ENCODE assay signal across 13 cellular contexts in the genomic region with DNA sequence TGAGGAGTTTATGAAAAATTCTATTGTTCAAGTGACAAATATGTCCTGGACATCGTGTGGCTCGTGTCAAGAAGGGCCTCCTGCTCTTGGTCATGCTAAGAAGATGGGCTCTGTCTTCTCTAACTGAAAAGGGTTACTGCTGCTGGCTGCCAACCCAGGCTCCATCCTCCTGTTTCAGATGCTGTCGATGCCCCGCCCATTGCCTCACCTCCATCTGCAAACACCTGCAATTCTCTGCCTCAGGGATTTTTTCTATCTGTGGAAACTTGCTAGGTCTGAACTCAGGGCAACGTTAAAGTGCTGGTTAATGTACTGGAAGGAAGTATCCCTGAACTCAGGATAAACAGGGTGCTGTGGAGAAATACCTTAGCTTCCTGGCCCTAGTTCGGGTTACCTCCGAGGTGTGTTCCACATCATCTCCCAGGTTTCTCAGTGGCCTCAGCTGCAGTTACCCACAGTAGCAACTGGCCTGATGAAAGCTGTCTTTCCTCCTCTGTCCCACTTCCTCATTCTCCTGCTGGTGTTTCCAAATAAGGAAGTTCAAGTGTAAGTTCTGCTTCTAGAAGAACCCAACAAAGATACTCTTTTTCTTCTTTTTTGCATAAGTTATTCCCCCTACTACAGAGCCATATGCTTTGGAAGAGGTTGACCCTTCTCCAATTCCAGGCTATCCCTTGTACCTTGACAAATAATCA.
A peak's percentile ranks its signal among the peaks of the same experiment; 100 is the strongest.
DNase-seq lines count a peak whose midpoint lies in the region; ATAC-seq and TF ChIP-seq lines count a peak whose summit lies in the region.
"Had no signal": no experiment of that assay in that cellular context is flagged by ENCODE, and none has a peak within 500 bp of the region (broad histone marks: within the 10 kb centered on the region; RNA-seq: fewer than 3 reads in every experiment).

No MANE protein-coding gene starts in this region.

- CTCF ChIA-PET in PC-3 (lab: Charles Lee) = no interaction called here

- DNase-seq in NOMO-1 treated with DMSO at 0.1 percent for 48 hours (lab: John Stamatoyannopoulos, UW; ENCODE audit: unreplicated experiment) = peak; percentile 92
- DNase-seq in mucosa of descending colon = no peak
- DNase-seq in PC-3 = no peak
- DNase-seq in SW480 (ENCODE audit: low spot score) = no peak
- DNase-seq in osteocyte (ENCODE audit: extremely low spot score, unreplicated experiment) = no peak
- no peak for DNase-seq in activated naive CD8-positive, alpha-beta T cell treated with anti-CD3 and anti-CD28 coated beads for 36 hours
- DNase-seq: activated CD4-positive, alpha-beta T cell treated with anti-CD3 and anti-CD28 coated beads, Interleukin-2, amount 50 U/mL, for 4 hours; NCI-H146; trophoblast cell had no signal

- H3K4me1 ChIP-seq in mucosa of descending colon (ENCODE audit: low read depth) (peaks cover 7% of the 10 kb centered on the region), PC-3 (ENCODE audit: insufficient read depth, low read length) (0 out of 2 replicates have a peak, but pooled peaks cover 5% of the 10 kb centered on the region)

- no peak overlapping the region for H2AFZ ChIP-seq in PC-3 (ENCODE audit: low read length)

- H3K36me3 ChIP-seq in mucosa of descending colon (ENCODE audit: low read depth) = no peaks in the 10 kb centered on the region
- H3K36me3 ChIP-seq in PC-3 (ENCODE audit: low read depth, low read length) = no peaks in the 10 kb centered on the region

- H3K27ac Mint-ChIP-seq in osteocyte (ENCODE audit: unreplicated experiment) = no peak overlapping the region
- no peak overlapping the region for H3K27ac Mint-ChIP-seq in activated naive CD8-positive, alpha-beta T cell treated with anti-CD3 and anti-CD28 coated beads for 36 hours

- no peak overlapping the region for H3K4me3 ChIP-seq in mucosa of descending colon
- H3K4me3 ChIP-seq in PC-3 (ENCODE audit: low read length) = no peak overlapping the region

- POLR2A ChIA-PET in PC-3 (lab: Charles Lee; ENCODE audit: unreplicated experiment) = no interaction called here

- H4K20me1 ChIP-seq in PC-3 (ENCODE audit: low read length) = no peaks in the 10 kb centered on the region

- H3K27ac ChIP-seq in PC-3 (ENCODE audit: low read length) = no peak overlapping the region
- H3K27ac ChIP-seq: epithelial cell of prostate had no signal

- H3F3A ChIP-seq in PC-3 (ENCODE audit: low read length, unreplicated experiment) = no peaks in the 10 kb centered on the region

- peaks cover 8% of the 10 kb centered on the region for H3K27me3 Mint-ChIP-seq in osteocyte (ENCODE audit: unreplicated experiment)
- peaks cover 53% of the 10 kb centered on the region for H3K27me3 Mint-ChIP-seq in activated naive CD8-positive, alpha-beta T cell treated with anti-CD3 and anti-CD28 coated beads for 36 hours

- no peaks in the 10 kb centered on the region for H3K9me2 ChIP-seq in PC-3 (replicated peaks; ENCODE audit: low read length)

- peak; percentile 69 for ATAC-seq in GM18502 (IDR thresholded peaks at IDR 0.05; ENCODE audit: poor library complexity, unreplicated experiment)
- ATAC-seq in HG02759 (IDR thresholded peaks at IDR 0.05; ENCODE audit: unreplicated experiment) = peak; percentile 61
- peak; percentile 49 for ATAC-seq in mucosa of descending colon
- no peak for ATAC-seq in PC-3
- ATAC-seq: Right ventricle myocardium inferior had no signal

- BruUV-seq in PC-3 (replicated peaks; lab: Mats Ljungman, UMichigan) = no TSS peak

- H3K36me3 Mint-ChIP-seq in osteocyte (ENCODE audit: unreplicated experiment) = no peaks in the 10 kb centered on the region
- no peaks in the 10 kb centered on the region for H3K36me3 Mint-ChIP-seq in activated naive CD8-positive, alpha-beta T cell treated with anti-CD3 and anti-CD28 coated beads for 36 hours

- peaks cover 20% of the 10 kb centered on the region for H3K4me1 Mint-ChIP-seq in osteocyte (ENCODE audit: unreplicated experiment)
- H3K4me1 Mint-ChIP-seq in activated naive CD8-positive, alpha-beta T cell treated with anti-CD3 and anti-CD28 coated beads for 36 hours = no peaks in the 10 kb centered on the region

- no peaks in the 10 kb centered on the region for H3K9me3 Mint-ChIP-seq in osteocyte (ENCODE audit: unreplicated experiment)
- H3K9me3 Mint-ChIP-seq in activated naive CD8-positive, alpha-beta T cell treated with anti-CD3 and anti-CD28 coated beads for 36 hours = no peaks in the 10 kb centered on the region

- H3K9me3 ChIP-seq in mucosa of descending colon = no peaks in the 10 kb centered on the region
- H3K9me3 ChIP-seq in PC-3 (ENCODE audit: low read length) = no peaks in the 10 kb centered on the region

- no peak for TF ChIP-seq CTCF in mucosa of descending colon (IDR thresholded peaks at IDR 0.05)
- no peak for TF ChIP-seq CTCF in PC-3 (conservative IDR thresholded peaks at IDR 0.05; ENCODE audit: low read depth, low read length)
- TF ChIP-seq CTCF in osteocyte (IDR thresholded peaks at IDR 0.05) = no peak

- no peak overlapping the region for H3K4me2 ChIP-seq in PC-3 (ENCODE audit: low read length)

- no peaks in the 10 kb centered on the region for H3K79me2 ChIP-seq in PC-3 (ENCODE audit: low read length)

- peaks cover 45% of the 10 kb centered on the region for H3K27me3 ChIP-seq in PC-3 (ENCODE audit: low read length)

- intact Hi-C loops in mucosa of descending colon (cut with DNase I, micrococcal nuclease) = no loop called here
- intact Hi-C loops in PC-3 (cut with micrococcal nuclease) = no loop called here

- no peak overlapping the region for H3K9ac ChIP-seq in PC-3 (ENCODE audit: low read length)

- no peak overlapping the region for H3K4me3 Mint-ChIP-seq in osteocyte (ENCODE audit: unreplicated experiment)
- H3K4me3 Mint-ChIP-seq in activated naive CD8-positive, alpha-beta T cell treated with anti-CD3 and anti-CD28 coated beads for 36 hours = no peak overlapping the region
